In genomic region chr5:16551628-16552027, GRCh38 we compare ENCODE assay signal across 21 cellular contexts.
A peak's percentile ranks its signal among the peaks of the same experiment; 100 is the strongest.
DNase-seq lines count a peak whose midpoint lies in the region; ATAC-seq and TF ChIP-seq lines count a peak whose summit lies in the region.
"Had no signal": no experiment of that assay in that cellular context is flagged by ENCODE, and none has a peak within 500 bp of the region (broad histone marks: within the 10 kb centered on the region; RNA-seq: fewer than 3 reads in every experiment).

No MANE protein-coding gene starts in this region.

- H3K27ac ChIP-seq in angular gyrus (ENCODE audit: low read depth, low read length) (peak overlapping the region; percentile 32), vagina (peak overlapping the region; percentile 39), coronary artery (no peak overlapping the region)
- H3K27ac ChIP-seq: KMS-11, SJSA1 had no signal

- no peak overlapping the region for H3K4me3 Mint-ChIP-seq in nephron
- H3K4me3 Mint-ChIP-seq in T-helper 2 cell treated with Interferon-gamma antibody and Interleukin-4, amounts not matched to agents 5 μg/mL and 100 μg/mL, for 36 hours = no peak overlapping the region
- H3K4me3 Mint-ChIP-seq: CD14-positive monocyte had no signal

- H3K27me3 ChIP-seq in vagina = no peaks in the 10 kb centered on the region
- H3K27me3 ChIP-seq: SJSA1 had no signal

- no peaks in the 10 kb centered on the region for H3K9me3 Mint-ChIP-seq in activated naive CD4-positive, alpha-beta T cell treated with anti-CD3 and anti-CD28 coated beads, Interleukin-2, amount 50 U/mL, for 72 hours
- H3K9me3 Mint-ChIP-seq in nephron = no peaks in the 10 kb centered on the region
- no peaks in the 10 kb centered on the region for H3K9me3 Mint-ChIP-seq in T-helper 2 cell treated with Interferon-gamma antibody and Interleukin-4, amounts not matched to agents 5 μg/mL and 100 μg/mL, for 36 hours
- H3K9me3 Mint-ChIP-seq: CD14-positive monocyte had no signal

- H3K36me3 Mint-ChIP-seq in activated naive CD4-positive, alpha-beta T cell treated with anti-CD3 and anti-CD28 coated beads, Interleukin-2, amount 50 U/mL, for 72 hours = no peaks in the 10 kb centered on the region
- H3K36me3 Mint-ChIP-seq in nephron (ENCODE audit: low read depth) = no peaks in the 10 kb centered on the region
- H3K36me3 Mint-ChIP-seq in T-helper 2 cell treated with Interferon-gamma antibody and Interleukin-4, amounts not matched to agents 5 μg/mL and 100 μg/mL, for 36 hours (ENCODE audit: low read depth) = peaks cover 6% of the 10 kb centered on the region
- H3K36me3 Mint-ChIP-seq: CD14-positive monocyte had no signal

- H3K27ac Mint-ChIP-seq in activated naive CD4-positive, alpha-beta T cell treated with anti-CD3 and anti-CD28 coated beads, Interleukin-2, amount 50 U/mL, for 72 hours = peak overlapping the region; percentile 18 to 55
- H3K27ac Mint-ChIP-seq in nephron = peak overlapping the region in 2 of 3 experiments; percentile 3 to 10
- H3K27ac Mint-ChIP-seq in T-helper 2 cell treated with Interferon-gamma antibody and Interleukin-4, amounts not matched to agents 5 μg/mL and 100 μg/mL, for 36 hours = no peak overlapping the region
- H3K27ac Mint-ChIP-seq: CD14-positive monocyte had no signal

- intact Hi-C loops in vagina (cut with DNase I) = no loop called here

- H3K4me1 ChIP-seq in vagina = peaks cover 32% of the 10 kb centered on the region
- H3K4me1 ChIP-seq: SJSA1 had no signal

- no peak for DNase-seq in activated naive CD4-positive, alpha-beta T cell treated with anti-CD3 and anti-CD28 coated beads, Interleukin-2, amount 50 U/mL, for 72 hours (ENCODE audit: low spot score in 2 of 2)
- DNase-seq in activated naive CD4-positive, alpha-beta T cell (lab: John Stamatoyannopoulos, UW) = no peak
- DNase-seq in vagina (ENCODE audit: extremely low spot score in 2 of 2) (no peak), coronary artery (ENCODE audit: low spot score) (no peak), NCI-H524 (lab: John Stamatoyannopoulos, UW) (no peak)
- no peak for DNase-seq in T-helper 2 cell treated with Interferon-gamma antibody and Interleukin-4, amounts not matched to agents 5 μg/mL and 100 μg/mL, for 36 hours (ENCODE audit: low spot score)
- DNase-seq: EL, GF-D8, IMR-90, MV-4-11, NCI-H1694 treated with DMSO at 0.1 percent for 48 hours, NCI-H2081 treated with DMSO at 0.1 percent for 48 hours, NCI-H2171 treated with DMSO at 0.1 percent for 48 hours, NCI-H526, OCI-M1 had no signal

- TF ChIP-seq CTCF in nephron (IDR thresholded peaks at IDR 0.05; ENCODE audit: unreplicated experiment in 3 of 3) (no peak), vagina (IDR thresholded peaks at IDR 0.05) (no peak), coronary artery (IDR thresholded peaks at IDR 0.05) (no peak)

- no peak for ATAC-seq in activated naive CD4-positive, alpha-beta T cell treated with anti-CD3 and anti-CD28 coated beads, Interleukin-2, amount 50 U/mL, for 72 hours
- ATAC-seq: Right ventricle myocardium inferior had no signal

- H3K36me3 ChIP-seq in vagina = no peaks in the 10 kb centered on the region
- H3K36me3 ChIP-seq: SJSA1 had no signal

- TF ChIP-seq POLR2A in vagina (IDR thresholded peaks at IDR 0.05) = no peak

- H3K27me3 Mint-ChIP-seq in nephron (ENCODE audit: low read depth) = no peaks in the 10 kb centered on the region
- no peaks in the 10 kb centered on the region for H3K27me3 Mint-ChIP-seq in T-helper 2 cell treated with Interferon-gamma antibody and Interleukin-4, amounts not matched to agents 5 μg/mL and 100 μg/mL, for 36 hours (ENCODE audit: low read depth)

- H3K4me1 Mint-ChIP-seq in nephron = peaks cover 53% of the 10 kb centered on the region
- H3K4me1 Mint-ChIP-seq in T-helper 2 cell treated with Interferon-gamma antibody and Interleukin-4, amounts not matched to agents 5 μg/mL and 100 μg/mL, for 36 hours (ENCODE audit: low read depth) = peaks cover 10% of the 10 kb centered on the region
- H3K4me1 Mint-ChIP-seq: CD14-positive monocyte had no signal

- H3K4me3 ChIP-seq in vagina (no peak overlapping the region), coronary artery (no peak overlapping the region)
- H3K4me3 ChIP-seq: SJSA1 had no signal

- no peaks in the 10 kb centered on the region for H3K9me3 ChIP-seq in vagina
- H3K9me3 ChIP-seq: SJSA1 had no signal

Comparison
In these comparisons a context has a peak if more than half of its experiments do, and no peak if none do; other contexts are left out.
1. H3K27ac ChIP-seq: peak in angular gyrus (single experiment) and vagina (single experiment); none in coronary artery (0 of 2).